ENCODE assay signal across 13 cellular contexts in the genomic region with DNA sequence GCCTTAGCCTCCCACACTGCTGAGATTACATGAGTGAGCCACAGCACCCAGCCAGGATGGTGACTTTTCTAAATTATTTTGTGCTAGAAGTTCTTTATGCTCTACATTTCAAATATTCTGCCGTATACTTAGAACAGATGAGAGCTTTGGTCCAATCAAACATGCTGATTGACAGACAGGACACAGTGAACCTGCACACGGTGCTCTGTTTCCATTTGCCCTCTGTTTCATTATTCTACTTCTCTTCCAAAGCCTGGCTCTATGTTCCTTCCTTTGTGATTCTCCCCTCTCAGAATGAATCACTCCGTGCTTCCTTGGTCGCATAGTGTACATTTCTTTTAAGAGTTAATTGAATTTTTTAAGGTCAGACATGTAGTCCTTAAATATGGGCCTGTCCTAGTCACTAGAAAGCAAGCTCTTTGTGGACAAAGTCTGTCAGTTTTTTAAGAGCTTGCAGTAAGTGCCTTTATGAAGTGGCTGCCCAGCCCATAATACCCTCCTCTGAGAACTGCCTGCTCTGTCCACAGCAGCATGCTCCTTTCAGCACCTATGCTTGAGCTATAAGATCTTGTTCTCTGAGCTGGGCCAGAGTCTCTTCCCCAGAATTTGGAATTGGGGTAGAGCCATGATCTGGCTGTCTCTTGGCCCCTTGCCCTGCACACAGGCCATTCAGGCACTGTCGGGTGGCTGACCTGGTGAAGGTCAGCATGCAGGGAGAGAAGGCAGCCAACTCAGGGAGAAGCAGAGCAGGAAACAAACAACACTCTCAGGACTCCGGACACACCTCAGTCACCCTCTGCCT.
DNase-seq lines count a peak whose midpoint lies in the region; ATAC-seq and TF ChIP-seq lines count a peak whose summit lies in the region.
"Had no signal": no experiment of that assay in that cellular context is flagged by ENCODE, and none has a peak within 500 bp of the region (broad histone marks: within the 10 kb centered on the region; RNA-seq: fewer than 3 reads in every experiment).

No MANE protein-coding gene starts in this region.

- peak; percentile 91 for ATAC-seq in Right ventricle myocardium inferior
- peak; percentile 49 for ATAC-seq in gastroesophageal sphincter
- no peak for ATAC-seq in GM21723 (IDR thresholded peaks at IDR 0.05; ENCODE audit: unreplicated experiment)
- ATAC-seq: T-cell had no signal

- H3K27ac ChIP-seq in gastroesophageal sphincter (peak overlapping the region in 1 of 4 donors; percentile 5), mesendoderm (ENCODE audit: low read depth, low read length) (no peak overlapping the region)
- H3K27ac ChIP-seq: thoracic aorta had no signal

- H3K18ac ChIP-seq in mesendoderm (ENCODE audit: low read length), result no peak overlapping the region

- intact Hi-C loops in Right ventricle myocardium inferior (cut with DNase I) (loop anchor here (1.0 to 2.0 kb wide), 3 partner anchors 39 to 211 kb away; no protein-coding TSS in a partner anchor), cardiac septum (cut with DNase I) (no loop called here)

- no peak overlapping the region for H3K4me2 ChIP-seq in mesendoderm (ENCODE audit: low read length)

- H3K36me3 ChIP-seq in gastroesophageal sphincter, result no peaks in the 10 kb centered on the region
- no peaks in the 10 kb centered on the region for H3K36me3 ChIP-seq in mesendoderm (ENCODE audit: control insufficient read depth, insufficient read depth, low read length)
- H3K36me3 ChIP-seq: MG63, thoracic aorta had no signal

- H3K9ac ChIP-seq in mesendoderm (ENCODE audit: low read length), result no peak overlapping the region

- no peak overlapping the region for H2BK15ac ChIP-seq in mesendoderm (replicated peaks; ENCODE audit: low read depth)

- H4K8ac ChIP-seq in mesendoderm (ENCODE audit: low read depth, low read length), result no peak overlapping the region

- peaks cover 0 to 17% (median 10%) of the 10 kb centered on the region in 3 donors for H3K4me1 ChIP-seq in gastroesophageal sphincter
- peaks cover 5% of the 10 kb centered on the region for H3K4me1 ChIP-seq in mesendoderm (ENCODE audit: control insufficient read depth, low read depth, low read length)

- peaks cover 3% of the 10 kb centered on the region for H3K27me3 Mint-ChIP-seq in nephron progenitor cell (ENCODE audit: low read depth, poor library complexity)

- no peak overlapping the region for H3K56ac ChIP-seq in mesendoderm (ENCODE audit: low read length)

- H3K27me3 ChIP-seq in gastroesophageal sphincter (no peaks in the 10 kb centered on the region), mesendoderm (ENCODE audit: insufficient read depth, low read length, poor library complexity) (no peaks in the 10 kb centered on the region)
- H3K27me3 ChIP-seq: MG63 had no signal

- TF ChIP-seq EP300 in gastroesophageal sphincter (IDR thresholded peaks at IDR 0.05), result no peak

- TF ChIP-seq CTCF in gastroesophageal sphincter (IDR thresholded peaks at IDR 0.05), result no peak
- no peak for TF ChIP-seq CTCF in nephron progenitor cell (IDR thresholded peaks at IDR 0.05)

- no peaks in the 10 kb centered on the region for H3K79me1 ChIP-seq in mesendoderm (ENCODE audit: low read length)

- no peak overlapping the region for H2BK5ac ChIP-seq in mesendoderm (ENCODE audit: low read length)

- H3K27ac Mint-ChIP-seq in nephron progenitor cell, result no peak overlapping the region
- H3K27ac Mint-ChIP-seq: T-cell had no signal

- H3K4ac ChIP-seq in mesendoderm (ENCODE audit: low read depth, low read length), result peak overlapping the region; percentile 62

- no peak overlapping the region for H4K5ac ChIP-seq in mesendoderm (ENCODE audit: low read length)

- no peaks in the 10 kb centered on the region for H3K79me2 ChIP-seq in mesendoderm (ENCODE audit: control insufficient read depth, insufficient read depth, low read length)

- no peak for TF ChIP-seq POLR2A in gastroesophageal sphincter (IDR thresholded peaks at IDR 0.05)

- WGBS in gastroesophageal sphincter (ENCODE audit: low coverage in 1 of 2), 2 donors, result 47 to 75% methylated on average over 5 to 6 of the region's 6 CpGs
- no CpG with 5 or more reads among the region's 6 CpGs for WGBS in mesendoderm (ENCODE audit: extremely low coverage, insufficient coverage, low lambda C conversion rate)

- H3K4me3 ChIP-seq in gastroesophageal sphincter (no peak overlapping the region), mesendoderm (ENCODE audit: low read length) (no peak overlapping the region)
- H3K4me3 ChIP-seq: dorsolateral prefrontal cortex, MG63, thoracic aorta had no signal

- H3K36me3 Mint-ChIP-seq in nephron progenitor cell (ENCODE audit: low read depth), result peaks cover 10% of the 10 kb centered on the region
- H3K36me3 Mint-ChIP-seq: T-cell had no signal

- H2BK120ac ChIP-seq in mesendoderm (ENCODE audit: low read depth, low read length), result no peak overlapping the region

- peaks cover 42% of the 10 kb centered on the region for H3K9me3 Mint-ChIP-seq in nephron progenitor cell

- peak; percentile 77 for DNase-seq in Right ventricle myocardium inferior (ENCODE audit: missing footprints)
- no peak for DNase-seq in cardiac septum (ENCODE audit: low spot score)
- no peak for DNase-seq in mesendoderm
- no peak for DNase-seq in NOMO-1 treated with DMSO at 0.1 percent for 48 hours (lab: John Stamatoyannopoulos, UW; ENCODE audit: unreplicated experiment)
- DNase-seq in nephron progenitor cell, result no peak
- no peak for DNase-seq in activated effector memory CD4-positive, alpha-beta T cell treated with Interleukin-2 at 50 U/mL for 16 hours
- DNase-seq: activated CD4-positive, CD25-positive, alpha-beta regulatory T cell treated with anti-CD3 and anti-CD28 coated beads, Interleukin-2, amount 50 U/mL, for 72 hours; dorsolateral prefrontal cortex; MG63; T-cell had no signal

- peaks cover 39% of the 10 kb centered on the region for H3K4me1 Mint-ChIP-seq in nephron progenitor cell

- H2AK5ac ChIP-seq in mesendoderm (ENCODE audit: low read length), result no peak overlapping the region

- no peaks in the 10 kb centered on the region for H3K9me3 ChIP-seq in gastroesophageal sphincter
- H3K9me3 ChIP-seq: MG63, thoracic aorta had no signal

- no peak overlapping the region for H3K23ac ChIP-seq in mesendoderm (ENCODE audit: low read length)

- H3K4me3 Mint-ChIP-seq in nephron progenitor cell, result no peak overlapping the region
- H3K4me3 Mint-ChIP-seq: T-cell had no signal
